ENCODE assay signal across 37 cellular contexts in the genomic region with DNA sequence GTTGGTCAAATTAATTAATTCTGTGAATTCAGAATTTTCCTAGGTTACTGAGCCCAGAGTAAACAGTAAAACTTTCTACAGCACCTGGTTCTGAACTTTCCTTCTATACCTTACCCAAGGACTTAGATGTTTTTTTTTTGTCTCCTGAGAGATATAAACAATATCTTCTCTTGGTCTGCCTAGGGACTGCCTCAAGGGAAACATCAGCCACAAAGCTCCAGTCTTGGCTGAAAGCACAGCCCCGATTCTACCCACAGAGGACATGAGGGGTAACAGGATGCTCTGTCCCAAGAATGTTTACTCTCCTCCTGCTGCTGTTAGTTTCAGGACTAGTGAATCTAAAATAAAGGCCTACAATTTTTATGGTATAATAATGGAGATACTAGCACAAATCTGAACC. TPM values are rescaled to one million over a fixed set of nuclear protein-coding genes. Genes with fewer than 3 reads are reported as not detected.
"Had no signal": no experiment of that assay in that cellular context is flagged by ENCODE, and none has a peak within 500 bp of the region (broad histone marks: within the 10 kb centered on the region; RNA-seq: fewer than 3 reads in every experiment).

No MANE protein-coding gene starts in this region.

- H3K4me3 ChIP-seq: adrenal gland, ascending aorta, body of pancreas, breast epithelium, cardiac muscle cell had no signal

- H3K4me1 ChIP-seq: adrenal gland, ascending aorta, body of pancreas, breast epithelium had no signal

- H3K36me3 ChIP-seq: adrenal gland, brain microvascular endothelial cell, breast epithelium, cardiac muscle cell had no signal

- DNase-seq: activated effector memory CD4-positive, alpha-beta T cell treated with anti-CD3 and anti-CD28 coated beads, Interleukin-2, amount 50 U/mL, for 16 hours; activated effector memory CD4-positive, alpha-beta T cell treated with Interleukin-2 at 50 U/mL for 16 hours; activated gamma-delta T cell; activated gamma-delta T cell treated with Interleukin-2 at 50 U/mL for 16 hours; activated naive CD4-positive, alpha-beta T cell; activated naive CD4-positive, alpha-beta T cell treated with anti-CD3 and anti-CD28 coated beads for 36 hours; activated naive CD4-positive, alpha-beta T cell treated with anti-CD3 and anti-CD28 coated beads, Interleukin-2, amount 10 ng/mL, durations not matched to agents 7 days and 5 days; activated naive CD4-positive, alpha-beta T cell treated with anti-CD3 and anti-CD28 coated beads, Interleukin-2, amount 50 U/mL, for 16 hours; activated naive CD4-positive, alpha-beta T cell treated with Interleukin-2 at 50 U/mL for 16 hours; activated naive CD8-positive, alpha-beta T cell treated with anti-CD3 and anti-CD28 coated beads for 36 hours; activated naive CD8-positive, alpha-beta T cell treated with anti-CD3 and anti-CD28 coated beads, Interleukin-2, amount 10 ng/mL, durations not matched to agents 7 days and 5 days; activated naive CD8-positive, alpha-beta T cell treated with anti-CD3 and anti-CD28 coated beads, Interleukin-2, amount 50 U/mL, for 24 hours; activated T-cell treated with anti-CD3 and anti-CD28 coated beads, Interleukin-2, amount 50 U/mL, for 24 hours; activated T-cell treated with anti-CD3 and anti-CD28 coated beads, Interleukin-2, amount 50 U/mL, for 4 hours; activated T-cell treated with anti-CD3 and anti-CD28 coated beads, Interleukin-2, amount 50 U/mL, for 48 hours; activated T-cell treated with anti-CD3 and anti-CD28 coated beads, Interleukin-2, amount 50 U/mL, for 72 hours; adrenal gland; amniotic stem cell; amygdala; anterior cingulate cortex; aorta; body of pancreas; brain microvascular endothelial cell; caudate nucleus; central memory CD4-positive, alpha-beta T cell; cerebellar nuclear complex had no signal

- H3K9me3 ChIP-seq: adrenal gland, body of pancreas had no signal

- H3K27ac ChIP-seq: adrenal gland, ascending aorta, body of pancreas, brain microvascular endothelial cell, breast epithelium, cardiac muscle cell had no signal

- FAIRE-seq: astrocyte, bronchial epithelial cell had no signal

- H3K27me3 ChIP-seq: adrenal gland, ascending aorta, body of pancreas, brain microvascular endothelial cell, breast epithelium, cardiac muscle cell had no signal

- ATAC-seq: activated naive CD4-positive, alpha-beta T cell treated with anti-CD3 and anti-CD28 coated beads, Interleukin-2, amount 50 U/mL, for 72 hours; activated naive CD8-positive, alpha-beta T cell treated with anti-CD3 and anti-CD28 coated beads, Interleukin-2, amount 50 U/mL, for 24 hours; activated T-cell treated with anti-CD3 and anti-CD28 coated beads, Interleukin-2, amount 50 U/mL, for 4 hours; activated T-cell treated with anti-CD3 and anti-CD28 coated beads, Interleukin-2, amount 50 U/mL, for 72 hours; activated T-helper 17 cell treated with anti-CD3 and anti-CD28 coated beads, Interleukin-2, amount 50 U/mL, for 72 hours; body of pancreas had no signal

RNA-seq across cellular contexts. Expression of gene CNMD, which starts 14.3 kb away (rescaled TPM):
- total RNA-seq: activated naive CD4-positive, alpha-beta T cell treated with anti-CD3 and anti-CD28 coated beads for 36 hours; activated naive CD4-positive, alpha-beta T cell treated with anti-CD3 and anti-CD28 coated beads, Interleukin-2, amount 50 U/mL, for 72 hours; activated naive CD8-positive, alpha-beta T cell treated with anti-CD3 and anti-CD28 coated beads for 36 hours; activated naive CD8-positive, alpha-beta T cell treated with anti-CD3 and anti-CD28 coated beads, Interleukin-2, amount 10 ng/mL, durations not matched to agents 7 days and 5 days; activated T-cell treated with anti-CD3 and anti-CD28 coated beads, Interleukin-2, amount 50 U/mL, for 4 hours; activated T-cell treated with anti-CD3 and anti-CD28 coated beads, Interleukin-2, amount 50 U/mL, for 72 hours; activated T-helper 1 cell treated with anti-CD3 and anti-CD28 coated beads, Interleukin-12 subunit alpha, Interleukin-12 subunit beta, Interleukin-2, Interleukin-4 antibody, amounts not matched to agents 30 ng/mL and 10 ng/mL and 1 ng/mL, durations not matched to agents 14 hours and 24 hours and 36 hours; activated T-helper 17 cell treated with anti-CD3 and anti-CD28 coated beads, Interleukin-2, amount 50 U/mL, for 72 hours; activated T-helper 2 cell treated with anti-CD3 and anti-CD28 coated beads, Interferon-gamma antibody, Interleukin-2, Interleukin-4, amounts not matched to agents 10 μg/mL and 5 μg/mL and 100 μg/mL, durations not matched to agents 14 hours and 24 hours and 36 hours; adrenal gland; aorta; ascending aorta; astrocyte; bronchial epithelial cell; cardiac septum; chondrocyte had no signal
- polyA plus RNA-seq: adrenal gland, aorta had no signal
